8 cellular contexts compared by ENCODE assay signal in genomic region chr19:29211562-29212416, GRCh38. TPM values are rescaled to one million over a fixed set of nuclear protein-coding genes. Genes with fewer than 3 reads are reported as not detected.
A peak's percentile ranks its signal among the peaks of the same experiment; 100 is the strongest.
DNase-seq lines count a peak whose midpoint lies in the region; ATAC-seq and TF ChIP-seq lines count a peak whose summit lies in the region.

No MANE protein-coding gene starts in this region.

- H3K9me2 ChIP-seq in Loucy (replicated peaks; ENCODE audit: low read depth, low read length) = no peaks in the 10 kb centered on the region

- H3K9ac ChIP-seq in DND-41 (ENCODE audit: low read depth, low read length) (peak overlapping the region; percentile 93), Loucy (ENCODE audit: low read depth, low read length, poor library complexity, severe bottlenecking) (peak overlapping the region; percentile 99), liver (ENCODE audit: low read depth in 1 of 2, low read length in 2 of 2) (peak overlapping the region; percentile 88 to 97)

- H3K36me3 ChIP-seq in DND-41 (ENCODE audit: insufficient read depth, low read length) (peaks cover 39% of the 10 kb centered on the region), Loucy (ENCODE audit: insufficient read depth, low read length) (peaks cover 8% of the 10 kb centered on the region; the same call in 1 of the 2 replicates), breast epithelium (no peaks in the 10 kb centered on the region), liver (ENCODE audit: control insufficient read depth in 4 of 4, insufficient read depth in 3 of 4, low read depth in 1 of 4, low read length in 3 of 4) (peaks cover 0 to 3% (median 2%) of the 10 kb centered on the region in 4 donors), tibial artery (peaks cover 0 to 14% (median 8%) of the 10 kb centered on the region in 3 donors)

- H3K4me2 ChIP-seq in DND-41 (ENCODE audit: insufficient read depth, low read length) (peak overlapping the region; percentile 79), Loucy (ENCODE audit: low read depth, low read length, poor library complexity, severe bottlenecking) (peak overlapping the region; percentile 94)

- H3K79me2 ChIP-seq in DND-41 (ENCODE audit: insufficient read depth, low read length) = peaks cover 54% of the 10 kb centered on the region
- peaks cover 58% of the 10 kb centered on the region for H3K79me2 ChIP-seq in Loucy (ENCODE audit: insufficient read depth, low read length)

- H4K20me1 ChIP-seq in DND-41 (ENCODE audit: insufficient read depth, low read length) (peaks cover 44% of the 10 kb centered on the region), Loucy (ENCODE audit: insufficient read depth, low read length, poor library complexity, severe bottlenecking) (peaks cover 42% of the 10 kb centered on the region)

- H3K27me3 ChIP-seq in DND-41 (ENCODE audit: insufficient read depth, low read length, poor library complexity) (no peaks in the 10 kb centered on the region), Loucy (ENCODE audit: insufficient read depth, low read length, poor library complexity, severe bottlenecking) (peaks cover 6% of the 10 kb centered on the region), breast epithelium (no peaks in the 10 kb centered on the region), liver (ENCODE audit: control insufficient read depth in 4 of 4, insufficient read depth in 4 of 4, low read length in 3 of 4) (no peaks in the 10 kb centered on the region), tibial artery (no peaks in the 10 kb centered on the region)

- H3K4me1 ChIP-seq in DND-41 (ENCODE audit: insufficient read depth, low read length) (peaks cover 28% of the 10 kb centered on the region), Loucy (ENCODE audit: insufficient read depth, low read length, poor library complexity, severe bottlenecking) (peaks cover 30% of the 10 kb centered on the region), breast epithelium (peaks cover 0 to 9% of the 10 kb centered on the region in 2 donors), liver (ENCODE audit: control insufficient read depth in 4 of 4, insufficient read depth in 4 of 4, low read length in 3 of 4) (peaks cover 0 to 22% (median 8%) of the 10 kb centered on the region in 4 donors), tibial artery (peaks cover 0 to 16% (median 10%) of the 10 kb centered on the region in 4 donors)

- H3K27ac ChIP-seq in DND-41 (ENCODE audit: low read length) = peak overlapping the region; percentile 88
- H3K27ac ChIP-seq in breast epithelium = peak overlapping the region in 1 of 2 donors; percentile 94
- H3K27ac ChIP-seq in liver (ENCODE audit: low read depth in 1 of 2, low read length in 2 of 2) = peak overlapping the region; percentile 80 to 85
- peak overlapping the region; percentile 92 to 94 for H3K27ac ChIP-seq in tibial artery

- WGBS in liver = 34% methylated on average over 18 of the region's 18 CpGs

- H3F3A ChIP-seq in Loucy (ENCODE audit: low read depth) = no peaks in the 10 kb centered on the region

- TF ChIP-seq CTCF in DND-41 (IDR thresholded peaks at IDR 0.05; ENCODE audit: borderline replicate concordance, extremely low read depth, low read length, poor library complexity, severe bottlenecking) (no peak), Loucy (conservative IDR thresholded peaks at IDR 0.05; ENCODE audit: low read length) (no peak), breast epithelium (IDR thresholded peaks at IDR 0.05) (no peak), liver (IDR thresholded peaks at IDR 0.05; ENCODE audit: low read depth, low read length, missing input control) (no peak), tibial artery (IDR thresholded peaks at IDR 0.05) (no peak)

- TF ChIP-seq RAD21 in liver (IDR thresholded peaks at IDR 0.05) = no peak

- no peak for ATAC-seq in DND-41 (ENCODE audit: insufficient read depth, low read depth)
- ATAC-seq in GM19324 (IDR thresholded peaks at IDR 0.05; ENCODE audit: low FRiP score, unreplicated experiment) = no peak
- no peak for ATAC-seq in HG03378 (IDR thresholded peaks at IDR 0.05; ENCODE audit: unreplicated experiment)

- TF ChIP-seq POLR2A in breast epithelium (IDR thresholded peaks at IDR 0.05) = no peak

- H2AFZ ChIP-seq in DND-41 (ENCODE audit: low read depth, low read length) = no peak overlapping the region
- no peak overlapping the region for H2AFZ ChIP-seq in Loucy (ENCODE audit: low read length)

- H3K9me3 ChIP-seq in DND-41 (ENCODE audit: insufficient read depth, low read length, severe bottlenecking) (peaks cover 3% of the 10 kb centered on the region), Loucy (ENCODE audit: insufficient read depth, low read depth, low read length) (no peaks in the 10 kb centered on the region), breast epithelium (no peaks in the 10 kb centered on the region), liver (ENCODE audit: control insufficient read depth in 4 of 4, low read length in 3 of 4) (no peaks in the 10 kb centered on the region), tibial artery (no peaks in the 10 kb centered on the region)

- H3K4me3 ChIP-seq in DND-41 (ENCODE audit: low read depth in 1 of 2, low read length in 2 of 2) (peak overlapping the region; percentile 80 to 81), Loucy (ENCODE audit: low read length, poor library complexity, severe bottlenecking) (peak overlapping the region; percentile 97), breast epithelium (peak overlapping the region; percentile 68 to 97 (median 78)), liver (ENCODE audit: low read depth in 1 of 3, low read length in 3 of 3) (peak overlapping the region; percentile 87 to 98 (median 95)), tibial artery (peak overlapping the region; percentile 91 to 96)

- DNase-seq in DND-41 = no peak
- no peak for DNase-seq in breast epithelium (ENCODE audit: low spot score in 2 of 2)
- no peak for DNase-seq in tibial artery
- no peak for DNase-seq in mucosa of gallbladder (ENCODE audit: low spot score)

- intact Hi-C loops in breast epithelium (cut with DNase I; ENCODE audit: low total_unique reads) = no loop called here
- intact Hi-C loops in tibial artery (cut with DNase I; ENCODE audit: low total_unique reads) = no loop called here

TF ChIP-seq in liver, 16 proteins besides CTCF, POLR2A, EP300 and RAD21:
- TF ChIP-seq ATF3 (IDR thresholded peaks at IDR 0.05) (no peak), YY1 (IDR thresholded peaks at IDR 0.05) (peak; percentile 21)

RNA-seq across cellular contexts. Expression of gene UQCRFS1, which starts 1.2 kb away (rescaled TPM):
- 10 to 100 TPM; 26.9 to 33.1 (median 27.1) TPM for total RNA-seq in breast epithelium
- 10 to 100 TPM; 19.1 to 20.1 TPM for total RNA-seq in liver
- polyA plus RNA-seq in liver = 10 to 100 TPM; 45.4 to 71.2 TPM
- 33.1 TPM for total RNA-seq in mucosa of gallbladder
